1 cellular context compared by ENCODE assay signal in the genomic region with DNA sequence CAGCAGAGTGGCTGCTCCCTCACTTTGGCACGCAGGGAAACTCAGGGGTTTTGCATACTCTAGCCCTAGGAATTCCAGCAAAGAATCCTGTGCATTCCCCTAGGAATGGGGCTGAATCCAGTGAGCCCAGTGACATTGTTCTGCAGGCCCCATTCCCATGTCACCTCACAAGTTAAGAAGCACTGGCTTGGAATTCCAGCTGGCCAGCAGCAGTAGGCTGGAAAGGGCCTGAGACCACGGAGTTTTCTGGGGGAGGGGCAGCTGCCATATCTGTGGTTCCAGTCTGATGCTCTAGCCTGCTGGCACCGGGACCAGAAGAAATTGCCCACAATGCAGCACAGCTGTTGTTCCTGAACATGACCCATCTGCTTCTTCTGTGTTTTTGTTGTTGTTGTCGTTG.
TF ChIP-seq lines count a peak whose summit lies in the region.

No MANE protein-coding gene starts in this region.

TF ChIP-seq in IMR-90, 13 proteins besides CTCF, POLR2A, EP300 and RAD21:
- no peak for TF ChIP-seq RCOR1 (IDR thresholded peaks at IDR 0.05; ENCODE audit: insufficient replicate concordance, low read length)
- TF ChIP-seq SMC3 (IDR thresholded peaks at IDR 0.05; ENCODE audit: low read depth, low read length) = no peak
- TF ChIP-seq, protein P1, sequence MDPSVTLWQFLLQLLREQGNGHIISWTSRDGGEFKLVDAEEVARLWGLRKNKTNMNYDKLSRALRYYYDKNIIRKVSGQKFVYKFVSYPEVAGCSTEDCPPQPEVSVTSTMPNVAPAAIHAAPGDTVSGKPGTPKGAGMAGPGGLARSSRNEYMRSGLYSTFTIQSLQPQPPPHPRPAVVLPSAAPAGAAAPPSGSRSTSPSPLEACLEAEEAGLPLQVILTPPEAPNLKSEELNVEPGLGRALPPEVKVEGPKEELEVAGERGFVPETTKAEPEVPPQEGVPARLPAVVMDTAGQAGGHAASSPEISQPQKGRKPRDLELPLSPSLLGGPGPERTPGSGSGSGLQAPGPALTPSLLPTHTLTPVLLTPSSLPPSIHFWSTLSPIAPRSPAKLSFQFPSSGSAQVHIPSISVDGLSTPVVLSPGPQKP (IDR thresholded peaks at IDR 0.05; ENCODE audit: borderline replicate concordance, low read depth, low read length) = no peak
- no peak for TF ChIP-seq CEBPB (IDR thresholded peaks at IDR 0.05; ENCODE audit: low read depth, low read length)
- no peak for TF ChIP-seq MXI1 (IDR thresholded peaks at IDR 0.05; ENCODE audit: borderline replicate concordance, low read depth, low read length)
- no peak for TF ChIP-seq NFE2L2 (IDR thresholded peaks at IDR 0.05; ENCODE audit: low read depth, low read length)
- no peak for TF ChIP-seq RFX5 (IDR thresholded peaks at IDR 0.05; ENCODE audit: low read depth, low read length)
- TF ChIP-seq MAFK (IDR thresholded peaks at IDR 0.05; ENCODE audit: low read depth, low read length) = no peak
- TF ChIP-seq FOS (IDR thresholded peaks at IDR 0.05; ENCODE audit: low read depth, low read length) = no peak
- TF ChIP-seq, protein P2, sequence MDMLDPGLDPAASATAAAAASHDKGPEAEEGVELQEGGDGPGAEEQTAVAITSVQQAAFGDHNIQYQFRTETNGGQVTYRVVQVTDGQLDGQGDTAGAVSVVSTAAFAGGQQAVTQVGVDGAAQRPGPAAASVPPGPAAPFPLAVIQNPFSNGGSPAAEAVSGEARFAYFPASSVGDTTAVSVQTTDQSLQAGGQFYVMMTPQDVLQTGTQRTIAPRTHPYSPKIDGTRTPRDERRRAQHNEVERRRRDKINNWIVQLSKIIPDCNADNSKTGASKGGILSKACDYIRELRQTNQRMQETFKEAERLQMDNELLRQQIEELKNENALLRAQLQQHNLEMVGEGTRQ (IDR thresholded peaks at IDR 0.05; ENCODE audit: low read depth, low read length) = no peak
- TF ChIP-seq BHLHE40 (IDR thresholded peaks at IDR 0.05; ENCODE audit: low read depth, low read length) = no peak
- TF ChIP-seq CHD1 (IDR thresholded peaks at IDR 0.05; ENCODE audit: low read depth, low read length) = no peak
- no peak for TF ChIP-seq MAZ (IDR thresholded peaks at IDR 0.05; ENCODE audit: borderline replicate concordance, low read depth, low read length)
